Comparison of ENCODE assay signal across 18 cellular contexts in genomic region chr5:108541816-108542215, GRCh38.
DNase-seq lines count a peak whose midpoint lies in the region; ATAC-seq and TF ChIP-seq lines count a peak whose summit lies in the region.
"Had no signal": no experiment of that assay in that cellular context is flagged by ENCODE, and none has a peak within 500 bp of the region (broad histone marks: within the 10 kb centered on the region; RNA-seq: fewer than 3 reads in every experiment).

No MANE protein-coding gene starts in this region.

- H2AFZ ChIP-seq in hepatocyte = no peak overlapping the region

- ATAC-seq in GM19328 (IDR thresholded peaks at IDR 0.05; ENCODE audit: unreplicated experiment) = peak; percentile 77
- peak; percentile 74 for ATAC-seq in HG02588 (IDR thresholded peaks at IDR 0.05; ENCODE audit: unreplicated experiment)
- peak; percentile 45 for ATAC-seq in HG03159 (IDR thresholded peaks at IDR 0.05; ENCODE audit: unreplicated experiment)
- ATAC-seq: left lobe of liver; stimulated activated naive CD8-positive, alpha-beta T cell treated with anti-CD3 and anti-CD28 coated beads, Interleukin-15, Interleukin-2, amounts not matched to agents 100 U/mL and 50 U/mL, for 24 hours had no signal

- H3K36me3 ChIP-seq in A673 (ENCODE audit: insufficient read depth, low read length, poor library complexity, severe bottlenecking) = no peaks in the 10 kb centered on the region
- H3K36me3 ChIP-seq in hepatocyte (replicated peaks; ENCODE audit: insufficient read depth, low read depth) = no peaks in the 10 kb centered on the region
- H3K36me3 ChIP-seq: neutrophil, SJCRH30 had no signal

- 91% methylated on average over 1 of the region's 1 CpG for WGBS in hepatocyte (ENCODE audit: low lambda C conversion rate, missing lambda C conversion rate)

- H3K4me1 ChIP-seq in A673 (ENCODE audit: insufficient read depth, low read length, poor library complexity, severe bottlenecking) = no peaks in the 10 kb centered on the region
- no peaks in the 10 kb centered on the region for H3K4me1 ChIP-seq in hepatocyte (ENCODE audit: insufficient read depth)
- H3K4me1 ChIP-seq: SJCRH30 had no signal

- intact Hi-C loops in A673 (cut with micrococcal nuclease; ENCODE audit: unreplicated experiment) = no loop called here

- no peaks in the 10 kb centered on the region for H3K9me2 ChIP-seq in hepatocyte (replicated peaks; ENCODE audit: insufficient read depth)

- H3K4me3 ChIP-seq in A673 (ENCODE audit: low read depth, low read length, poor library complexity, severe bottlenecking) (no peak overlapping the region), hepatocyte (no peak overlapping the region)
- H3K4me3 ChIP-seq: SJCRH30 had no signal

- CTCF ChIA-PET in GM10248 (lab: Yijun Ruan, JAX) (interaction anchor here (1.0 to 1.7 kb wide), 2 partner anchors 10 to 18 kb away, joined by 4 to 5 read pairs; no protein-coding TSS in a partner anchor), A673 (lab: Charles Lee) (no interaction called here)

- no peak overlapping the region for H3K4me2 ChIP-seq in hepatocyte

- H3K79me2 ChIP-seq in hepatocyte = no peaks in the 10 kb centered on the region

- H3K27ac ChIP-seq in A673 (ENCODE audit: low read depth, low read length, poor library complexity, severe bottlenecking) = no peak overlapping the region
- H3K27ac ChIP-seq in hepatocyte = no peak overlapping the region
- H3K27ac ChIP-seq: neutrophil, SJCRH30 had no signal

- no TSS peak for BruUV-seq in A673 (replicated peaks; lab: Mats Ljungman, UMichigan)

- DNase-seq in GM10248 (ENCODE audit: extremely low spot score) (peak; percentile 20), A673 (ENCODE audit: low spot score) (no peak), hepatocyte (ENCODE audit: low spot score) (no peak), SHP77 treated with DMSO at 0.1 percent for 48 hours (lab: John Stamatoyannopoulos, UW) (no peak)
- DNase-seq in activated effector memory CD4-positive, alpha-beta T cell treated with anti-CD3 and anti-CD28 coated beads, Interleukin-2, amount 50 U/mL, for 16 hours = no peak
- DNase-seq: activated CD4-positive, CD25-positive, alpha-beta regulatory T cell treated with anti-CD3 and anti-CD28 coated beads, Interleukin-2, amount 50 U/mL, for 72 hours; foreskin melanocyte; GOT3; NCI-H1436; NCI-H226; retina; SJCRH30; stimulated activated naive CD8-positive, alpha-beta T cell treated with anti-CD3 and anti-CD28 coated beads, Interleukin-15, Interleukin-2, amounts not matched to agents 100 U/mL and 50 U/mL, for 24 hours had no signal

- no peak for TF ChIP-seq CTCF in GM10248 (IDR thresholded peaks at IDR 0.05; ENCODE audit: control extremely low read depth, extremely low read depth, low read depth, missing control alignments)
- TF ChIP-seq CTCF in A673 (conservative IDR thresholded peaks at IDR 0.05; ENCODE audit: low read depth, low read length) = no peak
- TF ChIP-seq CTCF in hepatocyte (IDR thresholded peaks at IDR 0.05; ENCODE audit: poor library complexity) = no peak

- H3K9me3 ChIP-seq in A673 (ENCODE audit: low read depth, low read length, poor library complexity, severe bottlenecking) (no peaks in the 10 kb centered on the region), hepatocyte (ENCODE audit: low read depth) (no peaks in the 10 kb centered on the region)
- H3K9me3 ChIP-seq: neutrophil, SJCRH30 had no signal

- H3K27me3 ChIP-seq in A673 (replicated peaks; ENCODE audit: insufficient read depth, low read depth, low read length, poor library complexity) = no peaks in the 10 kb centered on the region
- H3K27me3 ChIP-seq in hepatocyte = no peaks in the 10 kb centered on the region
- H3K27me3 ChIP-seq: neutrophil, SJCRH30 had no signal

- no peaks in the 10 kb centered on the region for H4K20me1 ChIP-seq in hepatocyte (ENCODE audit: insufficient read depth, poor library complexity, severe bottlenecking)

- POLR2A ChIA-PET in GM10248 (lab: Yijun Ruan, JAX) = no interaction called here
- POLR2A ChIA-PET in A673 (lab: Charles Lee; ENCODE audit: low non-redundant PET) = no interaction called here
